ENCODE assay signal across 1 cellular context in the genomic region with DNA sequence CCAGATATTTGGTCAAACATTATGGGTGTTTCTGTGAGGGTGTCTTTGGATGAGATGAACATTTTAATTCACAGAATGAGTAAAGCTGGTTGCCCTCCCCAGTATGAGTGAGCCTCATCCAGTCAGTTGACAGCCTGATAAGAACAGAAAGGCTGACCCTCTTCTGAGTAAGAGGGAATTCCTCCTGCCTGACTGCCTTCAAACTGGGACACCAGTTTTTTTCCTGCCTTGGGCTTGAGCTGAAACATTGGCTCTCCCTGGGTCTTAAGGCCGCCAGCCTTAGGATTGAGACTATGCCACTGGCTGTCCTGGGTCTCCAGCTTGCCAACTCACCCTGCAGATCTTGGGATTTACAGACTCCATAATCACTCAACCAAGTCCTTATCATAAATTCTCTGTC.
TF ChIP-seq lines count a peak whose summit lies in the region.

No MANE protein-coding gene starts in this region.

TF ChIP-seq in IMR-90, 13 proteins besides CTCF, POLR2A, EP300 and RAD21:
- TF ChIP-seq SMC3 (IDR thresholded peaks at IDR 0.05; ENCODE audit: low read depth, low read length) (no peak), FOS (IDR thresholded peaks at IDR 0.05; ENCODE audit: low read depth, low read length) (no peak), CHD1 (IDR thresholded peaks at IDR 0.05; ENCODE audit: low read depth, low read length) (no peak)
